ENCODE assay signal across 21 cellular contexts in the genomic region with DNA sequence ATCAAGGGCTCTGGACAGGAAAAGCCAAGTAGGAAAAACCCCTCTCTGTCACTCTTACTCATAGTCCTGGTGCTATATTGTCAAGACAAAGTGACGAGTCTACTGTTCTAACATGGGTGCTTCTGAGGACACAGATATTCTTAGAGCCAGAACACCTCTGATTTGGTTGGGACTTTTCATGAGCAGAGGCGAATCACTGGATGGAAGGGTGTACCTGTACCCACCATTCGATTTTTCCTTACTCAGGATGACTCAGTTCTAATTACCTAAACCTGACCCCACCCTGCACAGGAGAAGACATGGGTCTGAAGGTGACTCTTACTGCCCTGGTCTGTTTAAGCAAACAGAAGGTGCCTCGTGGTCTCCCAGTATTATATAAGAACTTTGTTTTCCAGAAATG. TPM values are rescaled to one million over a fixed set of nuclear protein-coding genes. Genes with fewer than 3 reads are reported as not detected.
DNase-seq lines count a peak whose midpoint lies in the region; ATAC-seq and TF ChIP-seq lines count a peak whose summit lies in the region.
"Had no signal": no experiment of that assay in that cellular context is flagged by ENCODE, and none has a peak within 500 bp of the region (broad histone marks: within the 10 kb centered on the region; RNA-seq: fewer than 3 reads in every experiment).

No MANE protein-coding gene starts in this region.

- DNase-seq in MCF 10A (ENCODE audit: unreplicated experiment): peak; percentile 24
- DNase-seq in breast epithelium (ENCODE audit: low spot score in 2 of 2): no peak
- no peak for DNase-seq in WTC11 (ENCODE audit: low spot score)
- DNase-seq in hepatocyte (ENCODE audit: low spot score): peak; percentile 39
- no peak for DNase-seq in stomach
- no peak for DNase-seq in A673 (ENCODE audit: low spot score)
- DNase-seq: activated CD4-positive, alpha-beta memory T cell treated with anti-CD3 and anti-CD28 coated beads, Interleukin-2, amount 10 ng/mL, durations not matched to agents 7 days and 5 days; activated T-cell treated with anti-CD3 and anti-CD28 coated beads for 4 hours; H9; KBM-7; naive thymus-derived CD8-positive, alpha-beta T cell; NCI-H1694 treated with DMSO at 0.1 percent for 48 hours; NCI-H69; ovary; RPMI8226 had no signal

- no peak for TF ChIP-seq EP300 in stomach (IDR thresholded peaks at IDR 0.05)

- no peaks in the 10 kb centered on the region for H4K20me1 ChIP-seq in hepatocyte (ENCODE audit: insufficient read depth, poor library complexity, severe bottlenecking)

- BruUV-seq in MCF 10A (replicated peaks; lab: Mats Ljungman, UMichigan) (no TSS peak), A673 (replicated peaks; lab: Mats Ljungman, UMichigan) (no TSS peak)

- intact Hi-C loops in MCF 10A (cut with micrococcal nuclease): no loop called here
- intact Hi-C loops in breast epithelium (cut with DNase I; ENCODE audit: low total_unique reads): no loop called here
- intact Hi-C loops in stomach (cut with DNase I; ENCODE audit: low total_unique reads): no loop called here
- intact Hi-C loops in A673 (cut with micrococcal nuclease; ENCODE audit: unreplicated experiment): no loop called here

- H3K27me3 ChIP-seq in breast epithelium (no peaks in the 10 kb centered on the region), hepatocyte (no peaks in the 10 kb centered on the region), stomach (no peaks in the 10 kb centered on the region), A673 (replicated peaks; ENCODE audit: insufficient read depth, low read depth, low read length, poor library complexity) (no peaks in the 10 kb centered on the region)
- H3K27me3 ChIP-seq: ascending aorta, ovary had no signal

- H3K27ac ChIP-seq in breast epithelium (no peak overlapping the region), hepatocyte (peak overlapping the region; percentile 88), stomach (peak overlapping the region; percentile 48 to 81 (median 70)), A673 (ENCODE audit: low read depth, low read length, poor library complexity, severe bottlenecking) (no peak overlapping the region)
- H3K27ac ChIP-seq: ascending aorta, ovary had no signal

- peaks cover 24% of the 10 kb centered on the region for H3K36me3 Mint-ChIP-seq in MCF 10A (ENCODE audit: insufficient read depth, unreplicated experiment)
- H3K36me3 Mint-ChIP-seq in WTC11: peaks cover 24% of the 10 kb centered on the region

- CTCF ChIA-PET in MCF 10A (lab: Yijun Ruan, JAX) (no interaction called here), WTC11 (lab: Charles Lee) (no interaction called here), A673 (lab: Charles Lee) (no interaction called here)

- no peaks in the 10 kb centered on the region for H3K9me2 ChIP-seq in hepatocyte (replicated peaks; ENCODE audit: insufficient read depth)

- H3K36me3 ChIP-seq in breast epithelium (no peaks in the 10 kb centered on the region), hepatocyte (replicated peaks; ENCODE audit: insufficient read depth, low read depth) (no peaks in the 10 kb centered on the region), stomach (peaks cover 33 to 89% (median 80%) of the 10 kb centered on the region in 4 donors), A673 (ENCODE audit: insufficient read depth, low read length, poor library complexity, severe bottlenecking) (no peaks in the 10 kb centered on the region)
- H3K36me3 ChIP-seq: ovary had no signal

- H3K4me1 Mint-ChIP-seq in MCF 10A (ENCODE audit: insufficient read depth, unreplicated experiment) (peaks cover 9% of the 10 kb centered on the region), WTC11 (peaks cover 15% of the 10 kb centered on the region)
- H3K4me1 Mint-ChIP-seq: activated CD4-positive, alpha-beta memory T cell treated with anti-CD3 and anti-CD28 coated beads, Interleukin-2, amount 10 ng/mL, durations not matched to agents 7 days and 5 days; CD14-positive monocyte; memory B cell; naive thymus-derived CD8-positive, alpha-beta T cell had no signal

- H3K9me3 ChIP-seq in breast epithelium: no peaks in the 10 kb centered on the region
- H3K9me3 ChIP-seq in hepatocyte (ENCODE audit: low read depth): no peaks in the 10 kb centered on the region
- H3K9me3 ChIP-seq in stomach: no peaks in the 10 kb centered on the region
- H3K9me3 ChIP-seq in A673 (ENCODE audit: low read depth, low read length, poor library complexity, severe bottlenecking): no peaks in the 10 kb centered on the region
- H3K9me3 ChIP-seq: ascending aorta, ovary had no signal

- TF ChIP-seq POLR2A in breast epithelium (IDR thresholded peaks at IDR 0.05): no peak
- TF ChIP-seq POLR2A in stomach (IDR thresholded peaks at IDR 0.05): no peak

- no peaks in the 10 kb centered on the region for H3K4me1 ChIP-seq in breast epithelium
- H3K4me1 ChIP-seq in hepatocyte (ENCODE audit: insufficient read depth): peaks cover 11% of the 10 kb centered on the region
- H3K4me1 ChIP-seq in stomach: peaks cover 0 to 7% (median 0%) of the 10 kb centered on the region in 4 donors
- no peaks in the 10 kb centered on the region for H3K4me1 ChIP-seq in A673 (ENCODE audit: insufficient read depth, low read length, poor library complexity, severe bottlenecking)
- H3K4me1 ChIP-seq: ascending aorta had no signal

- H3K79me2 ChIP-seq in hepatocyte: no peaks in the 10 kb centered on the region

- H2AFZ ChIP-seq in hepatocyte: no peak overlapping the region

- no peaks in the 10 kb centered on the region for H3K27me3 Mint-ChIP-seq in MCF 10A (ENCODE audit: insufficient read depth, unreplicated experiment)
- no peaks in the 10 kb centered on the region for H3K27me3 Mint-ChIP-seq in WTC11 (ENCODE audit: low read depth)
- H3K27me3 Mint-ChIP-seq: activated CD4-positive, alpha-beta memory T cell treated with anti-CD3 and anti-CD28 coated beads, Interleukin-2, amount 10 ng/mL, durations not matched to agents 7 days and 5 days; memory B cell; naive thymus-derived CD8-positive, alpha-beta T cell had no signal

- 72% methylated on average over 4 of the region's 4 CpGs for WGBS in hepatocyte (ENCODE audit: low lambda C conversion rate, missing lambda C conversion rate)
- 42 to 71% (median 55%) methylated on average over 4 of the region's 4 CpGs for WGBS in stomach, 5 donors

- ATAC-seq in WTC11: no peak
- no peak for ATAC-seq in GM19395 (IDR thresholded peaks at IDR 0.05; ENCODE audit: unreplicated experiment)
- no peak for ATAC-seq in GM19023 (IDR thresholded peaks at IDR 0.05; ENCODE audit: unreplicated experiment)
- ATAC-seq: naive thymus-derived CD8-positive, alpha-beta T cell; SK-N-SH treated with all-trans-retinoic acid at 6 μM for 48 hours had no signal

- H3K4me3 ChIP-seq in breast epithelium (no peak overlapping the region), hepatocyte (no peak overlapping the region), stomach (no peak overlapping the region), A673 (ENCODE audit: low read depth, low read length, poor library complexity, severe bottlenecking) (no peak overlapping the region)
- H3K4me3 ChIP-seq: ascending aorta, ovary had no signal

- H3K9me3 Mint-ChIP-seq in MCF 10A (ENCODE audit: unreplicated experiment) (no peaks in the 10 kb centered on the region), WTC11 (no peaks in the 10 kb centered on the region)
- H3K9me3 Mint-ChIP-seq: H9; memory B cell; naive thymus-derived CD8-positive, alpha-beta T cell had no signal

- TF ChIP-seq CTCF in MCF 10A (IDR thresholded peaks at IDR 0.05; ENCODE audit: unreplicated experiment): no peak
- TF ChIP-seq CTCF in breast epithelium (IDR thresholded peaks at IDR 0.05): no peak
- TF ChIP-seq CTCF in WTC11 (IDR thresholded peaks at IDR 0.05): no peak
- TF ChIP-seq CTCF in hepatocyte (IDR thresholded peaks at IDR 0.05; ENCODE audit: poor library complexity): no peak
- no peak for TF ChIP-seq CTCF in stomach (IDR thresholded peaks at IDR 0.05)
- no peak for TF ChIP-seq CTCF in A673 (conservative IDR thresholded peaks at IDR 0.05; ENCODE audit: low read depth, low read length)

- POLR2A ChIA-PET in MCF 10A (lab: Yijun Ruan, JAX) (no interaction called here), WTC11 (lab: Charles Lee) (no interaction called here), A673 (lab: Charles Lee; ENCODE audit: low non-redundant PET) (no interaction called here)

- H3K27ac Mint-ChIP-seq in MCF 10A (ENCODE audit: low read depth, unreplicated experiment): peak overlapping the region; percentile 75
- H3K27ac Mint-ChIP-seq in WTC11: peak overlapping the region; percentile 85
- H3K27ac Mint-ChIP-seq: activated CD4-positive, alpha-beta memory T cell treated with anti-CD3 and anti-CD28 coated beads, Interleukin-2, amount 10 ng/mL, durations not matched to agents 7 days and 5 days; memory B cell had no signal

- no peak overlapping the region for H3K4me2 ChIP-seq in hepatocyte

- H3K4me3 Mint-ChIP-seq in MCF 10A (ENCODE audit: unreplicated experiment) (no peak overlapping the region), WTC11 (no peak overlapping the region)
- H3K4me3 Mint-ChIP-seq: activated CD4-positive, alpha-beta memory T cell treated with anti-CD3 and anti-CD28 coated beads, Interleukin-2, amount 10 ng/mL, durations not matched to agents 7 days and 5 days; CD14-positive monocyte; H9; memory B cell; naive thymus-derived CD8-positive, alpha-beta T cell had no signal

TF ChIP-seq in WTC11, 78 proteins besides CTCF, POLR2A, EP300 and RAD21 (continues in another document):
- TF ChIP-seq ZNF416 (CRISPR knock-in tag; IDR thresholded peaks at IDR 0.05) (no peak), ZBTB21 (CRISPR knock-in tag; IDR thresholded peaks at IDR 0.05; ENCODE audit: borderline replicate concordance) (no peak), GABPB1 (CRISPR knock-in tag; IDR thresholded peaks at IDR 0.05) (no peak), RORB (CRISPR knock-in tag; IDR thresholded peaks at IDR 0.05) (no peak), ZNF232 (CRISPR knock-in tag; IDR thresholded peaks at IDR 0.05) (no peak)
- TF ChIP-seq, protein P1, sequence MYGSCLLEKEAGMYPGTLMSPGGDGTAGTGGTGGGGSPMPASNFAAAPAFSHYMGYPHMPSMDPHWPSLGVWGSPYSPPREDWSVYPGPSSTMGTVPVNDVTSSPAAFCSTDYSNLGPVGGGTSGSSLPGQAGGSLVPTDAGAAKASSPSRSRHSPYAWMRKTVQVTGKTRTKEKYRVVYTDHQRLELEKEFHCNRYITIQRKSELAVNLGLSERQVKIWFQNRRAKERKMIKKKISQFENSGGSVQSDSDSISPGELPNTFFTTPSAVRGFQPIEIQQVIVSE (CRISPR knock-in tag; IDR thresholded peaks at IDR 0.05; ENCODE audit: borderline replicate concordance): no peak

RNA-seq across cellular contexts. Expression of a gene that starts 58.5 kb away (rescaled TPM):
- total RNA-seq in MCF 10A (2022): 16.5 and 17.9 TPM in 2 replicates
- 10 to 100 TPM; 21.0 to 29.9 (median 21.8) TPM for total RNA-seq in breast epithelium
- total RNA-seq in WTC11 (2021): 29.1 to 35.2 TPM (median 31.1 TPM) in 3 replicates
- 27.1 and 27.8 TPM in 2 replicates for total RNA-seq in hepatocyte
- 36.5 and 41.4 TPM in 2 replicates for polyA plus RNA-seq in hepatocyte
- 100 to 1,000 TPM in 3 of 5 donors, 10 to 100 TPM in 2; 62.6 to 241 (median 122) TPM for total RNA-seq in stomach
- polyA plus RNA-seq in stomach: 10 to 100 TPM; 16.6 to 54.1 (median 19.7) TPM
- 30.3 and 32.0 TPM in 2 replicates for total RNA-seq in A673 (2021)

Comparison
In these comparisons a context has a peak if more than half of its experiments do, and no peak if none do; other contexts are left out.
1. DNase-seq: peak in MCF 10A (single experiment) and hepatocyte (single experiment); none in breast epithelium (0 of 2), WTC11 (single experiment), stomach (single experiment) and A673 (single experiment).
2. H3K27ac ChIP-seq: peak in hepatocyte (single experiment) and stomach (5 of 5); none in breast epithelium (0 of 2) and A673 (single experiment).